ENCODE assay signal across 22 cellular contexts in genomic region chr19:31419871-31420430, GRCh38.
"Had no signal": no experiment of that assay in that cellular context is flagged by ENCODE, and none has a peak within 500 bp of the region (broad histone marks: within the 10 kb centered on the region; RNA-seq: fewer than 3 reads in every experiment).

No MANE protein-coding gene starts in this region.

- H3K4me3 ChIP-seq: heart left ventricle, spleen, tibial nerve had no signal

- H3K27ac ChIP-seq: heart left ventricle, spleen, tibial nerve had no signal

- H3K9me3 ChIP-seq: heart left ventricle, spleen, tibial nerve had no signal

- H3K9me3 Mint-ChIP-seq: activated CD4-positive, alpha-beta memory T cell treated with anti-CD3 and anti-CD28 coated beads, Interleukin-2, amount 10 ng/mL, durations not matched to agents 7 days and 5 days; activated CD4-positive, alpha-beta T cell treated with anti-CD3 and anti-CD28 coated beads, Interleukin-2, amount 10 ng/mL, durations not matched to agents 7 days and 5 days; activated T-cell treated with anti-CD3 and anti-CD28 coated beads, Interleukin-2, amount 50 U/mL, for 4 hours; activated T-helper 17 cell treated with anti-CD3 and anti-CD28 coated beads, Interleukin-2, amount 50 U/mL, for 72 hours; immature natural killer cell; natural killer cell had no signal

- DNase-seq: activated CD4-positive, alpha-beta memory T cell treated with anti-CD3 and anti-CD28 coated beads, Interleukin-2, amount 10 ng/mL, durations not matched to agents 7 days and 5 days; activated CD4-positive, alpha-beta T cell treated with anti-CD3 and anti-CD28 coated beads for 1 hour; activated CD4-positive, alpha-beta T cell treated with anti-CD3 and anti-CD28 coated beads, Interleukin-2, amount 10 ng/mL, durations not matched to agents 7 days and 5 days; activated CD8-positive, alpha-beta memory T cell treated with anti-CD3 and anti-CD28 coated beads, Interleukin-2, amount 50 U/mL, for 48 hours; activated gamma-delta T cell treated with Interleukin-2 at 50 U/mL for 16 hours; activated naive CD4-positive, alpha-beta T cell treated with anti-CD3 and anti-CD28 coated beads, Interleukin-2, amount 50 U/mL, for 16 hours; activated T-cell treated with anti-CD3 and anti-CD28 coated beads, Interleukin-2, amount 50 U/mL, for 4 hours; amniotic stem cell; central memory CD4-positive, alpha-beta T cell; foreskin fibroblast; heart left ventricle; immature natural killer cell; kidney; natural killer cell; right cardiac atrium; spleen; stimulated activated naive CD4-positive, alpha-beta T cell; T-helper 17 cell; T1000 had no signal

- H3K4me3 Mint-ChIP-seq: activated CD4-positive, alpha-beta memory T cell treated with anti-CD3 and anti-CD28 coated beads, Interleukin-2, amount 10 ng/mL, durations not matched to agents 7 days and 5 days; activated CD4-positive, alpha-beta T cell treated with anti-CD3 and anti-CD28 coated beads, Interleukin-2, amount 10 ng/mL, durations not matched to agents 7 days and 5 days; activated T-cell treated with anti-CD3 and anti-CD28 coated beads, Interleukin-2, amount 50 U/mL, for 4 hours; activated T-helper 17 cell treated with anti-CD3 and anti-CD28 coated beads, Interleukin-2, amount 50 U/mL, for 72 hours; immature natural killer cell; natural killer cell; T-helper 17 cell had no signal

- H3K36me3 ChIP-seq: heart left ventricle, spleen, tibial nerve had no signal

- ATAC-seq: activated T-cell treated with anti-CD3 and anti-CD28 coated beads, Interleukin-2, amount 50 U/mL, for 4 hours; activated T-helper 17 cell treated with anti-CD3 and anti-CD28 coated beads, Interleukin-2, amount 50 U/mL, for 72 hours; esophagus mucosa; heart left ventricle; natural killer cell; right cardiac atrium; T-helper 17 cell had no signal

- H3K4me1 ChIP-seq: heart left ventricle, spleen, tibial nerve had no signal

- H3K27ac Mint-ChIP-seq: activated CD4-positive, alpha-beta memory T cell treated with anti-CD3 and anti-CD28 coated beads, Interleukin-2, amount 10 ng/mL, durations not matched to agents 7 days and 5 days; activated CD4-positive, alpha-beta T cell treated with anti-CD3 and anti-CD28 coated beads, Interleukin-2, amount 10 ng/mL, durations not matched to agents 7 days and 5 days; activated T-helper 17 cell treated with anti-CD3 and anti-CD28 coated beads, Interleukin-2, amount 50 U/mL, for 72 hours; immature natural killer cell; natural killer cell; T-helper 17 cell had no signal

- H3K36me3 Mint-ChIP-seq: immature natural killer cell, natural killer cell had no signal

- H3K4me1 Mint-ChIP-seq: activated CD4-positive, alpha-beta memory T cell treated with anti-CD3 and anti-CD28 coated beads, Interleukin-2, amount 10 ng/mL, durations not matched to agents 7 days and 5 days; activated CD4-positive, alpha-beta T cell treated with anti-CD3 and anti-CD28 coated beads, Interleukin-2, amount 10 ng/mL, durations not matched to agents 7 days and 5 days; activated T-helper 17 cell treated with anti-CD3 and anti-CD28 coated beads, Interleukin-2, amount 50 U/mL, for 72 hours; immature natural killer cell; natural killer cell; T-helper 17 cell had no signal
